ENCODE assay signal across 13 cellular contexts in the genomic region with DNA sequence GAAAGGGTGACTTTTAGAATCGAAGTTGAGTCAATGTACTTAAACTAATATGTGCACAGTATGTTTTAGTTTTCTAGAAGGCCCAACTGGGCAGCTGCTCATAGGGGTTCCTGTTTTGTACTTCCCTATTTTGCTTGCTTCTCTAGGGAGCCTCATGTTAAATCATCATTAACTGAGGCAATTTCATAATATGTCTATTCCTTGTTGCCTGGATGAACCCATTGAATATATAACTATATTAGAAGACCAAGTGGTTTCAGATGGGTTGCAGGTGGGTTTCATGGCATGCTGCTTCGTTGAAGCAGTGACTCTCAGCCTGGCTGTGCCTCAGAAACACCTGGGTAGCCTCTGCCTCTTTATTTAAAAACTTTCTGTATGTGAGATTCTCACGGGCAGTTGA. TPM values are rescaled to one million over a fixed set of nuclear protein-coding genes. Genes with fewer than 3 reads are reported as not detected.
DNase-seq lines count a peak whose midpoint lies in the region; ATAC-seq, FAIRE-seq and TF ChIP-seq lines count a peak whose summit lies in the region.
"Had no signal": no experiment of that assay in that cellular context is flagged by ENCODE, and none has a peak within 500 bp of the region (broad histone marks: within the 10 kb centered on the region; RNA-seq: fewer than 3 reads in every experiment).

No MANE protein-coding gene starts in this region.

- no peak for TF ChIP-seq POLR2A in H1 (IDR thresholded peaks at IDR 0.05; ENCODE audit: control extremely low read depth in 1 of 2, low read depth in 2 of 2, low read length in 2 of 2)

- H4K91ac ChIP-seq in H1 (replicated peaks; ENCODE audit: insufficient read length, low read length), result no peak overlapping the region

- H3F3A ChIP-seq in DOHH2 (ENCODE audit: control insufficient read depth, insufficient read depth), result no peaks in the 10 kb centered on the region

- no peak overlapping the region for H4K5ac ChIP-seq in H1 (ENCODE audit: insufficient read length, low read depth, low read length)

- H2BK20ac ChIP-seq in H1 (ENCODE audit: low read length), result no peak overlapping the region

- no peak overlapping the region for H3K23ac ChIP-seq in H1 (ENCODE audit: insufficient read length)

- no peak overlapping the region for H2BK120ac ChIP-seq in H1 (replicated peaks; ENCODE audit: low read depth, low read length)

- no peaks in the 10 kb centered on the region for H3K36me3 ChIP-seq in DOHH2 (ENCODE audit: control insufficient read depth, low read length)
- no peaks in the 10 kb centered on the region; a peak in 1 of 8 replicates for H3K36me3 ChIP-seq in H1 (ENCODE audit: control insufficient read depth in 2 of 4, insufficient read depth in 4 of 4, low read length in 3 of 4)
- H3K36me3 ChIP-seq: cardiac muscle cell had no signal

- no peak overlapping the region for H3K18ac ChIP-seq in H1 (ENCODE audit: extremely low read depth, low read length)

- peak overlapping the region; percentile 27 for H3K4me3 ChIP-seq in DOHH2 (ENCODE audit: low read length)
- H3K4me3 ChIP-seq in H1 (ENCODE audit: extremely low read depth in 1 of 4, insufficient read depth in 2 of 4, low read depth in 3 of 4, low read length in 4 of 4), result no peak overlapping the region
- H3K4me3 ChIP-seq: cardiac muscle cell had no signal

- H2BK15ac ChIP-seq in H1 (ENCODE audit: low read length), result 0 out of 2 replicates have a peak overlapping the region, but pooled peaks have one; percentile 0

- H3K9me3 ChIP-seq in DOHH2 (ENCODE audit: control insufficient read depth, insufficient read depth, low read length), result no peaks in the 10 kb centered on the region
- no peaks in the 10 kb centered on the region for H3K9me3 ChIP-seq in H1 (ENCODE audit: insufficient read depth in 2 of 2, low read depth in 1 of 2, low read length in 1 of 2)

- POLR2A ChIA-PET in H1 (lab: Charles Lee; ENCODE audit: partially characterized antibody), result interaction anchor here (0.7 kb wide), 1 partner anchor 10 kb away, joined by 3 read pairs; no protein-coding TSS in a partner anchor

- no peak overlapping the region for H3K14ac ChIP-seq in H1 (ENCODE audit: insufficient read length)

- no peak overlapping the region for H3K4ac ChIP-seq in H1 (replicated peaks; ENCODE audit: insufficient read length, low read depth, low read length)

- no peak for FAIRE-seq in H1 (lab: Jason Lieb, UNC)

- H3K79me2 ChIP-seq in DOHH2 (ENCODE audit: control insufficient read depth, low read length) (peaks cover 61% of the 10 kb centered on the region), H1 (ENCODE audit: control insufficient read depth in 1 of 2, insufficient read depth in 2 of 2, low read length in 2 of 2) (peaks cover 2 to 96% of the 10 kb centered on the region in 2 experiments; a peak in 3 of 4 replicates)

- no peak overlapping the region for H2BK5ac ChIP-seq in H1 (ENCODE audit: low read depth, low read length)

- ATAC-seq in HG02763 (IDR thresholded peaks at IDR 0.05; ENCODE audit: unreplicated experiment), result peak; percentile 45
- no peak for ATAC-seq in HG02870 (IDR thresholded peaks at IDR 0.05; ENCODE audit: unreplicated experiment)
- no peak for ATAC-seq in HG03378 (IDR thresholded peaks at IDR 0.05; ENCODE audit: unreplicated experiment)
- no peak for ATAC-seq in GM18867 (IDR thresholded peaks at IDR 0.05; ENCODE audit: unreplicated experiment)

- 0 out of 2 replicates have a peak overlapping the region, but pooled peaks have one; percentile 11 for H2AK5ac ChIP-seq in H1 (ENCODE audit: low read depth, low read length)

- no peak overlapping the region for H4K8ac ChIP-seq in H1 (ENCODE audit: extremely low read depth, insufficient read depth, low read length)

- H3K27ac ChIP-seq in DOHH2 (ENCODE audit: low read depth, low read length), result 0 out of 2 replicates have a peak overlapping the region, but pooled peaks have one; percentile 16
- H3K27ac ChIP-seq in H1 (ENCODE audit: low read depth, low read length), result no peak overlapping the region

- peaks cover 9% of the 10 kb centered on the region for H3K79me1 ChIP-seq in H1 (ENCODE audit: low read depth, low read length)

- TF ChIP-seq EP300 in H1 (IDR thresholded peaks at IDR 0.05; ENCODE audit: borderline replicate concordance in 1 of 2, low read depth in 2 of 2, low read length in 2 of 2), result no peak

- H3K9me2 ChIP-seq in DOHH2 (replicated peaks; ENCODE audit: control insufficient read depth, low read length), result no peaks in the 10 kb centered on the region

- CTCF ChIA-PET in H1 (lab: Charles Lee; ENCODE audit: partially characterized antibody), result interaction anchor here (4.0 kb wide), 1 partner anchor 22 kb away, joined by 11 read pairs; a partner anchor contains a TSS

- no peaks in the 10 kb centered on the region for H3K23me2 ChIP-seq in H1 (ENCODE audit: low read depth, low read length)

- H3K4me2 ChIP-seq in DOHH2 (ENCODE audit: low read length) (peak overlapping the region; percentile 56), H1 (ENCODE audit: insufficient read depth in 1 of 2, low read depth in 2 of 2, low read length in 2 of 2) (no peak overlapping the region)

- H2AFZ ChIP-seq in H1 (ENCODE audit: low read length), result no peak overlapping the region

- H3K4me1 ChIP-seq in DOHH2 (ENCODE audit: control insufficient read depth, low read length) (peaks cover 52% of the 10 kb centered on the region), H1 (replicated peaks in 1 of 4; ENCODE audit: control insufficient read depth in 3 of 4, insufficient read depth in 4 of 4, low read length in 3 of 4) (peaks cover 0 to 7% (median 4%) of the 10 kb centered on the region in 4 experiments; a peak in 3 of 7 replicates)

- peak; percentile 95 for DNase-seq in NOMO-1 treated with DMSO at 0.1 percent for 48 hours (lab: John Stamatoyannopoulos, UW; ENCODE audit: unreplicated experiment)
- DNase-seq in H1 (ENCODE audit: low read depth in 1 of 2, low spot score in 2 of 2), result no peak
- no peak for DNase-seq in HUDEP-2 (lab: John Stamatoyannopoulos, UW; ENCODE audit: unreplicated experiment in 76 of 76)
- DNase-seq: activated CD4-positive, alpha-beta T cell treated with anti-CD3 and anti-CD28 coated beads, Interleukin-2, amount 50 U/mL, for 4 hours; H9; NCI-H446; nucleus accumbens had no signal

- H3K27me3 ChIP-seq in DOHH2 (ENCODE audit: control insufficient read depth, low read length) (no peaks in the 10 kb centered on the region), H1 (replicated peaks in 1 of 4; ENCODE audit: control insufficient read depth in 3 of 4, extremely low read depth in 1 of 4, insufficient read depth in 3 of 4, low read length in 3 of 4) (no peaks in the 10 kb centered on the region)
- H3K27me3 ChIP-seq: cardiac muscle cell had no signal

- no peak overlapping the region for H2BK12ac ChIP-seq in H1 (ENCODE audit: low read depth, low read length)

- H4K20me1 ChIP-seq in DOHH2 (ENCODE audit: control insufficient read depth, insufficient read depth, low read depth, low read length), result no peaks in the 10 kb centered on the region
- peaks cover 4 to 8% of the 10 kb centered on the region in 2 experiments for H4K20me1 ChIP-seq in H1 (replicated peaks in 1 of 2; ENCODE audit: control insufficient read depth in 1 of 2, insufficient read depth in 2 of 2, low read length in 2 of 2)

- 90% methylated on average over 3 of the region's 3 CpGs; no CpG with 5 or more reads in 1 of the 2 experiments for whole genome bisulfite sequencing in H1 (ENCODE audit: extremely low coverage in 1 of 2, insufficient coverage in 1 of 2, insufficient read length in 1 of 2, insufficient replicate concordance in 2 of 2, low coverage in 1 of 2, low lambda C conversion rate in 2 of 2, missing lambda C conversion rate in 1 of 2), 2 experiments

- H3K56ac ChIP-seq in H1 (replicated peaks; ENCODE audit: insufficient read length, low read depth, low read length), result no peak overlapping the region

- no peak for TF ChIP-seq CTCF in DOHH2 (IDR thresholded peaks at IDR 0.05; ENCODE audit: low read depth, low read length, poor library complexity, severe bottlenecking)
- no peak for TF ChIP-seq CTCF in H1 (IDR thresholded peaks at IDR 0.05; ENCODE audit: control extremely low read depth in 1 of 3, insufficient read depth in 1 of 3, low read depth in 1 of 3, low read length in 3 of 3)

- no peak overlapping the region for H3K9ac ChIP-seq in H1 (replicated peaks in 1 of 4; ENCODE audit: extremely low read depth in 1 of 4, low read depth in 3 of 4, low read length in 3 of 4)

- TF ChIP-seq RAD21 in H1 (IDR thresholded peaks at IDR 0.05 in 1 of 2, conservative IDR thresholded peaks at IDR 0.05 in 1 of 2; ENCODE audit: low read depth in 2 of 2, low read length in 2 of 2), result no peak

TF ChIP-seq in H1, 55 proteins besides CTCF, POLR2A, EP300 and RAD21:
- no peak for TF ChIP-seq CREB1 (IDR thresholded peaks at IDR 0.05)
- TF ChIP-seq TEAD4 (IDR thresholded peaks at IDR 0.05; ENCODE audit: low read depth, low read length), result no peak
- no peak for TF ChIP-seq BCL11A (IDR thresholded peaks at IDR 0.05; ENCODE audit: low read depth in 2 of 2, low read length in 2 of 2)
- TF ChIP-seq PHF8 (conservative IDR thresholded peaks at IDR 0.05; ENCODE audit: low read depth, low read length), result no peak
- no peak for TF ChIP-seq RBBP5 (IDR thresholded peaks at IDR 0.05; ENCODE audit: borderline replicate concordance, low read depth, low read length)
- no peak for TF ChIP-seq RXRA (IDR thresholded peaks at IDR 0.05; ENCODE audit: insufficient read depth, low read depth, low read length)
TF ChIP-seq in H1: peak in this region for 0.

RNA-seq across cellular contexts. Expression of a gene that starts 22.2 kb away (rescaled TPM):
- 39.0 and 40.4 TPM in 2 replicates for total RNA-seq in H1 (2021; fragmentation: NEBNext Ultra II Directional; extraction: Animal tissue kit (Norgen Biotek cat#: 25700))
- polyA plus RNA-seq in H1 (2011; rRNA removed), result 10.7 and 20.3 TPM in 2 replicates
- polyA plus RNA-seq in H1 (2011; cell fraction: cytosol; rRNA removed), result 16.5 TPM
- polyA plus RNA-seq in H1 (2011; cell fraction: nucleus; rRNA removed), result 9.9 TPM
- 19.1 to 39.0 TPM (median 24.0 TPM) in 4 replicates for polyA plus RNA-seq in H1 (2012, experiment 1 of 2)
- polyA plus RNA-seq in H1 (2012, experiment 2 of 2), result 4.7 TPM
- 22.8 TPM for polyA plus RNA-seq in H1 (2013, experiment 1 of 2)
- 22.6 TPM for polyA plus RNA-seq in H1 (2013, experiment 2 of 2)
- polyA minus RNA-seq in H1 (2011; rRNA and poly(A)+ RNA removed), result 25.0 and 40.8 TPM in 2 replicates
- 23.8 TPM for polyA minus RNA-seq in H1 (2011; cell fraction: cytosol; rRNA and poly(A)+ RNA removed)
- polyA minus RNA-seq in H1 (2011; cell fraction: nucleus; rRNA and poly(A)+ RNA removed), result 34.7 TPM
